ENCODE assay signal across 1 cellular context in genomic region chr3:58519668-58520402, GRCh38.
TF ChIP-seq lines count a peak whose summit lies in the region.

No MANE protein-coding gene starts in this region.

TF ChIP-seq in HepG2, 621 proteins besides CTCF, POLR2A, EP300 and RAD21 (continued from another document and continues in another):
- TF ChIP-seq ETV5 (CRISPR knock-in tag; IDR thresholded peaks at IDR 0.05; ENCODE audit: borderline replicate concordance) = no peak; the same call in 1 of the 2 replicates
- peak; percentile 64 for TF ChIP-seq RARA (CRISPR knock-in tag; IDR thresholded peaks at IDR 0.05)
- TF ChIP-seq, protein P1, sequence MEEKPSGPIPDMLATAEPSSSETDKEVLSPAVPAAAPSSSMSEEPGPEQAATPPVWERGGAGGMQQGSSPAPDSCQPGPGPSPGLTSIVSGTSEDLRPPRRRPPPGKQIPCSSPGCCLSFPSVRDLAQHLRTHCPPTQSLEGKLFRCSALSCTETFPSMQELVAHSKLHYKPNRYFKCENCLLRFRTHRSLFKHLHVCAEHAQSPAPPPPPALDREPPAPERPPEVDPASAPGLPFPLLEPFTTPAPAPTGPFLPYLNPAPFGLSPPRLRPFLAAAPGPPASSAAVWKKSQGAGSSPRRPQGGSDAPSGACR (CRISPR knock-in tag; IDR thresholded peaks at IDR 0.05) = no peak
- TF ChIP-seq YEATS4 (CRISPR knock-in tag; IDR thresholded peaks at IDR 0.05; ENCODE audit: borderline replicate concordance) = no peak
- TF ChIP-seq NONO (IDR thresholded peaks at IDR 0.05) = no peak
- TF ChIP-seq NONO (CRISPR knock-in tag; conservative IDR thresholded peaks at IDR 0.05) = peak; percentile 69; the same call in 1 of the 2 replicates
- no peak for TF ChIP-seq SMAD1 (CRISPR knock-in tag; IDR thresholded peaks at IDR 0.05; ENCODE audit: borderline replicate concordance, low read depth)
- TF ChIP-seq ARID4A (CRISPR knock-in tag; IDR thresholded peaks at IDR 0.05; ENCODE audit: borderline replicate concordance) = peak; percentile 37; the same call in 1 of the 2 replicates
- TF ChIP-seq MIER2 (CRISPR knock-in tag; IDR thresholded peaks at IDR 0.05) = no peak
- TF ChIP-seq ATF7 (IDR thresholded peaks at IDR 0.05) = no peak
- no peak for TF ChIP-seq ATF7 (CRISPR knock-in tag; IDR thresholded peaks at IDR 0.05)
- no peak for TF ChIP-seq PHB2 (IDR thresholded peaks at IDR 0.05; ENCODE audit: partially characterized antibody)
- no peak for TF ChIP-seq ZHX1 (CRISPR knock-in tag; IDR thresholded peaks at IDR 0.05; ENCODE audit: low read depth)
- TF ChIP-seq LCORL (IDR thresholded peaks at IDR 0.05) = peak; percentile 77
- peak; percentile 99 for TF ChIP-seq LCORL (CRISPR knock-in tag; IDR thresholded peaks at IDR 0.05)
- TF ChIP-seq ZNF180 (CRISPR knock-in tag; IDR thresholded peaks at IDR 0.05; ENCODE audit: borderline replicate concordance, low read depth) = no peak
- TF ChIP-seq ZNF616 (CRISPR knock-in tag; IDR thresholded peaks at IDR 0.05; ENCODE audit: low read depth) = no peak
- no peak for TF ChIP-seq PAWR (CRISPR knock-in tag; IDR thresholded peaks at IDR 0.05; ENCODE audit: borderline replicate concordance)
- TF ChIP-seq ZSCAN30 (CRISPR knock-in tag; IDR thresholded peaks at IDR 0.05) = no peak
- TF ChIP-seq DNMT1 (CRISPR knock-in tag; IDR thresholded peaks at IDR 0.05) = no peak
- TF ChIP-seq KIAA2018 (CRISPR knock-in tag; IDR thresholded peaks at IDR 0.05; ENCODE audit: borderline replicate concordance) = no peak
- 0 out of 2 replicates have a peak, but pooled peaks have one; percentile 63 for TF ChIP-seq CSRNP1 (CRISPR knock-in tag; IDR thresholded peaks at IDR 0.05)
- no peak for TF ChIP-seq TCF12 (IDR thresholded peaks at IDR 0.05)
- no peak for TF ChIP-seq TCF12 (CRISPR knock-in tag; IDR thresholded peaks at IDR 0.05)
- no peak for TF ChIP-seq MAFK (conservative IDR thresholded peaks at IDR 0.05 in 1 of 2, IDR thresholded peaks at IDR 0.05 in 1 of 2; ENCODE audit: low read length in 2 of 2)
- no peak for TF ChIP-seq CREBL2 (CRISPR knock-in tag; IDR thresholded peaks at IDR 0.05; ENCODE audit: borderline replicate concordance)
- TF ChIP-seq CENPT (CRISPR knock-in tag; IDR thresholded peaks at IDR 0.05; ENCODE audit: low read depth) = no peak
- TF ChIP-seq MEF2D (CRISPR knock-in tag; IDR thresholded peaks at IDR 0.05) = no peak
- no peak for TF ChIP-seq ZNF513 (CRISPR knock-in tag; conservative IDR thresholded peaks at IDR 0.05)
- no peak for TF ChIP-seq ARID2 (CRISPR knock-in tag; IDR thresholded peaks at IDR 0.05; ENCODE audit: borderline replicate concordance)
- no peak for TF ChIP-seq NFE2L2 (IDR thresholded peaks at IDR 0.05; ENCODE audit: low read length)
- TF ChIP-seq HMGXB3 (CRISPR knock-in tag; IDR thresholded peaks at IDR 0.05; ENCODE audit: borderline replicate concordance) = no peak
- TF ChIP-seq SCMH1 (CRISPR knock-in tag; IDR thresholded peaks at IDR 0.05; ENCODE audit: borderline replicate concordance) = no peak
- TF ChIP-seq ZFAT (CRISPR knock-in tag; conservative IDR thresholded peaks at IDR 0.05) = no peak
- TF ChIP-seq TAF15 (IDR thresholded peaks at IDR 0.05; ENCODE audit: low read depth, low read length, poor library complexity, severe bottlenecking) = no peak
